In the genomic region with DNA sequence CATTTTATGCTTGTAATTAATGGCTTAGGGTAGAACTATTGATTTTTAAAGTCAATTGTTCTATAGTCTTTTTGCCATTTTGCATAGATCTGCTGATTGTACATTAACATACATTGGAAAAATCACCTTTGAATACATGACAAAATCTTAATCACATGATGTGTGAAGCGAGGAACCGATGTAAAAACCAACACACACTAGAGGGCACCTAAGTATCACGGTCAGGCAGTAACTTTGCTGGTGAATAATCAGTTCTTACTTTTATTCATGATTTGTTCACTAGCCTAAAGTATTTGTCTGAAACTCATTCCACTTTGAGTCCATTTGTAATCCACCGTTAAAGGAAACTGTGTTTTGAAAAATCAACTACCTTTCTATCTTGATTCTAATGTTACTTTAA, we compare ENCODE assay signal across 1 cellular context.
TF ChIP-seq lines count a peak whose summit lies in the region.

No MANE protein-coding gene starts in this region.

TF ChIP-seq in SK-N-SH treated with all-trans-retinoic acid at 6 μM for 48 hours, 23 proteins besides CTCF, POLR2A, EP300 and RAD21 (continued from another document):
- TF ChIP-seq, protein P1, sequence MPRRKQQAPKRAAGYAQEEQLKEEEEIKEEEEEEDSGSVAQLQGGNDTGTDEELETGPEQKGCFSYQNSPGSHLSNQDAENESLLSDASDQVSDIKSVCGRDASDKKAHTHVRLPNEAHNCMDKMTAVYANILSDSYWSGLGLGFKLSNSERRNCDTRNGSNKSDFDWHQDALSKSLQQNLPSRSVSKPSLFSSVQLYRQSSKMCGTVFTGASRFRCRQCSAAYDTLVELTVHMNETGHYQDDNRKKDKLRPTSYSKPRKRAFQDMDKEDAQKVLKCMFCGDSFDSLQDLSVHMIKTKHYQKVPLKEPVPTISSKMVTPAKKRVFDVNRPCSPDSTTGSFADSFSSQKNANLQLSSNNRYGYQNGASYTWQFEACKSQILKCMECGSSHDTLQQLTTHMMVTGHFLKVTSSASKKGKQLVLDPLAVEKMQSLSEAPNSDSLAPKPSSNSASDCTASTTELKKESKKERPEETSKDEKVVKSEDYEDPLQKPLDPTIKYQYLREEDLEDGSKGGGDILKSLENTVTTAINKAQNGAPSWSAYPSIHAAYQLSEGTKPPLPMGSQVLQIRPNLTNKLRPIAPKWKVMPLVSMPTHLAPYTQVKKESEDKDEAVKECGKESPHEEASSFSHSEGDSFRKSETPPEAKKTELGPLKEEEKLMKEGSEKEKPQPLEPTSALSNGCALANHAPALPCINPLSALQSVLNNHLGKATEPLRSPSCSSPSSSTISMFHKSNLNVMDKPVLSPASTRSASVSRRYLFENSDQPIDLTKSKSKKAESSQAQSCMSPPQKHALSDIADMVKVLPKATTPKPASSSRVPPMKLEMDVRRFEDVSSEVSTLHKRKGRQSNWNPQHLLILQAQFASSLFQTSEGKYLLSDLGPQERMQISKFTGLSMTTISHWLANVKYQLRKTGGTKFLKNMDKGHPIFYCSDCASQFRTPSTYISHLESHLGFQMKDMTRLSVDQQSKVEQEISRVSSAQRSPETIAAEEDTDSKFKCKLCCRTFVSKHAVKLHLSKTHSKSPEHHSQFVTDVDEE (CRISPR knock-in tag; IDR thresholded peaks at IDR 0.05): no peak
- TF ChIP-seq RARB (CRISPR knock-in tag; IDR thresholded peaks at IDR 0.05) (no peak), CSDC2 (CRISPR knock-in tag; IDR thresholded peaks at IDR 0.05) (no peak)
- TF ChIP-seq, protein P2, sequence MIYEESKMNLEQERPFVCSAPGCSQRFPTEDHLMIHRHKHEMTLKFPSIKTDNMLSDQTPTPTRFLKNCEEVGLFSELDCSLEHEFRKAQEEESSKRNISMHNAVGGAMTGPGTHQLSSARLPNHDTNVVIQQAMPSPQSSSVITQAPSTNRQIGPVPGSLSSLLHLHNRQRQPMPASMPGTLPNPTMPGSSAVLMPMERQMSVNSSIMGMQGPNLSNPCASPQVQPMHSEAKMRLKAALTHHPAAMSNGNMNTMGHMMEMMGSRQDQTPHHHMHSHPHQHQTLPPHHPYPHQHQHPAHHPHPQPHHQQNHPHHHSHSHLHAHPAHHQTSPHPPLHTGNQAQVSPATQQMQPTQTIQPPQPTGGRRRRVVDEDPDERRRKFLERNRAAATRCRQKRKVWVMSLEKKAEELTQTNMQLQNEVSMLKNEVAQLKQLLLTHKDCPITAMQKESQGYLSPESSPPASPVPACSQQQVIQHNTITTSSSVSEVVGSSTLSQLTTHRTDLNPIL (CRISPR knock-in tag; IDR thresholded peaks at IDR 0.05; ENCODE audit: low read depth): no peak
